In the genomic region with DNA sequence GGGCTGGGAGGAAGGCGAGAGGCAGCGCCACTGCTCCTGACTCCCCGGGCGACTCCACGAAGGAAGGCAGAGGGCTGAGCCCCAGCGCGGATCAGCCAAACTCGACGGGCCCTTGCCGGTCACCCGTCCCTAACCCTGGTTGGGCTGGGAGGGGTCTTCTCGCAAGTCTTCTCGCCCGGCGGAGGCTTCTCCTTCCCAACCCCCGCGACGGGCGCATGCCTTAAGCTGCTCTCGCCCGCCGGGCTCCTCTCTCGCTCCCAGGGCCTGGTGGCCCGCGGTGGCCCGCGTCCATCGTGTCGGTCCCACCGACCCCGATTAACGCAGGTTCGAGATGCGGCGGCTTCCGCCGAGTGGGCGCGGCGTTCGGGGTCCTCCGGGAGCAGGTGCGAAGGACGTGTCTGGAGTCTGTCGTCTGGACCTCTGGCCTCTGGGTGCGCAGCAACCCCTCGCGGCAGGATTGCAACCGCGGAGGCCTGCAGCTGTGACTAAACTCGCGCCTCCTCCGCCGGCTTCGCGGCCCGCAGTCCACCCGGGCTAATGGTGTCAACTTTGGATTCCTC, we compare ENCODE assay signal across 9 cellular contexts. TPM values are rescaled to one million over a fixed set of nuclear protein-coding genes. Genes with fewer than 3 reads are reported as not detected.
DNase-seq lines count a peak whose midpoint lies in the region; ATAC-seq and TF ChIP-seq lines count a peak whose summit lies in the region.
"Had no signal": no experiment of that assay in that cellular context is flagged by ENCODE, and none has a peak within 500 bp of the region (broad histone marks: within the 10 kb centered on the region; RNA-seq: fewer than 3 reads in every experiment).

No MANE protein-coding gene starts in this region.

- no peaks in the 10 kb centered on the region for H3K9me3 ChIP-seq in left ventricle myocardium inferior (replicated peaks)
- no peaks in the 10 kb centered on the region for H3K9me3 ChIP-seq in psoas muscle

- H3K4me3 Mint-ChIP-seq in activated naive CD8-positive, alpha-beta T cell treated with anti-CD3 and anti-CD28 coated beads, Interleukin-2, amount 10 ng/mL, durations not matched to agents 7 days and 5 days = no peak overlapping the region

- intact Hi-C loops in left ventricle myocardium inferior (cut with micrococcal nuclease) (no loop called here), psoas muscle (cut with DNase I) (no loop called here)

- DNase-seq in ELF-1 (ENCODE audit: low read depth, low spot score) = peak; percentile 69
- peak; percentile 38 for DNase-seq in activated naive CD8-positive, alpha-beta T cell treated with anti-CD3 and anti-CD28 coated beads, Interleukin-2, amount 10 ng/mL, durations not matched to agents 7 days and 5 days
- no peak for DNase-seq in left ventricle myocardium inferior
- no peak for DNase-seq in psoas muscle
- no peak for DNase-seq in NCI-H1930 (lab: John Stamatoyannopoulos, UW)

- WGBS in psoas muscle, 3 donors = 1 to 3% (median 2%) methylated on average over 48 to 58 of the region's 58 CpGs

- peaks cover 12% of the 10 kb centered on the region for H3K4me1 ChIP-seq in left ventricle myocardium inferior
- H3K4me1 ChIP-seq in psoas muscle = peaks cover 8% of the 10 kb centered on the region

- H3K4me3 ChIP-seq in left ventricle myocardium inferior (peak overlapping the region; percentile 49), psoas muscle (peak overlapping the region; percentile 43)

- H3K27ac Mint-ChIP-seq in activated naive CD8-positive, alpha-beta T cell treated with anti-CD3 and anti-CD28 coated beads, Interleukin-2, amount 10 ng/mL, durations not matched to agents 7 days and 5 days = no peak overlapping the region
- H3K27ac Mint-ChIP-seq: activated naive CD4-positive, alpha-beta T cell treated with anti-CD3 and anti-CD28 coated beads, Interleukin-2, amount 50 U/mL, for 24 hours had no signal

- H3K27me3 ChIP-seq in left ventricle myocardium inferior (ENCODE audit: low read depth) (peaks cover 85% of the 10 kb centered on the region), psoas muscle (ENCODE audit: insufficient read depth in 3 of 3, low read length in 2 of 3) (peaks cover 0 to 41% (median 21%) of the 10 kb centered on the region in 3 donors)

- peak; percentile 41 for TF ChIP-seq CTCF in left ventricle myocardium inferior (IDR thresholded peaks at IDR 0.05; ENCODE audit: borderline replicate concordance)
- TF ChIP-seq CTCF in psoas muscle (IDR thresholded peaks at IDR 0.05) = peak; percentile 12

- peaks cover 67% of the 10 kb centered on the region for H3K27me3 Mint-ChIP-seq in activated naive CD8-positive, alpha-beta T cell treated with anti-CD3 and anti-CD28 coated beads, Interleukin-2, amount 10 ng/mL, durations not matched to agents 7 days and 5 days

- H3K36me3 Mint-ChIP-seq in activated naive CD8-positive, alpha-beta T cell treated with anti-CD3 and anti-CD28 coated beads, Interleukin-2, amount 10 ng/mL, durations not matched to agents 7 days and 5 days = no peaks in the 10 kb centered on the region
- H3K36me3 Mint-ChIP-seq: activated naive CD4-positive, alpha-beta T cell treated with anti-CD3 and anti-CD28 coated beads, Interleukin-2, amount 50 U/mL, for 24 hours had no signal

- no peaks in the 10 kb centered on the region for H3K4me1 Mint-ChIP-seq in activated naive CD8-positive, alpha-beta T cell treated with anti-CD3 and anti-CD28 coated beads, Interleukin-2, amount 10 ng/mL, durations not matched to agents 7 days and 5 days

- H3K9me3 Mint-ChIP-seq in activated naive CD8-positive, alpha-beta T cell treated with anti-CD3 and anti-CD28 coated beads, Interleukin-2, amount 10 ng/mL, durations not matched to agents 7 days and 5 days = peaks cover 1% of the 10 kb centered on the region

- ATAC-seq in activated naive CD8-positive, alpha-beta T cell treated with anti-CD3 and anti-CD28 coated beads, Interleukin-2, amount 10 ng/mL, durations not matched to agents 7 days and 5 days (ENCODE audit: low read depth) = no peak
- ATAC-seq in psoas muscle (peak; percentile 57 to 70 (median 62)), GM18502 (IDR thresholded peaks at IDR 0.05; ENCODE audit: poor library complexity, unreplicated experiment) (no peak), HG02678 (IDR thresholded peaks at IDR 0.05; ENCODE audit: unreplicated experiment) (no peak), GM21529 (IDR thresholded peaks at IDR 0.05; ENCODE audit: unreplicated experiment) (no peak)

- POLR2A ChIA-PET in activated naive CD8-positive, alpha-beta T cell treated with anti-CD3 and anti-CD28 coated beads, Interleukin-2, amount 10 ng/mL, durations not matched to agents 7 days and 5 days (lab: Charles Lee) = no interaction called here

- no peaks in the 10 kb centered on the region for H3K36me3 ChIP-seq in left ventricle myocardium inferior
- no peaks in the 10 kb centered on the region for H3K36me3 ChIP-seq in psoas muscle (ENCODE audit: insufficient read depth in 1 of 2, low read depth in 1 of 2)

- H3K27ac ChIP-seq in left ventricle myocardium inferior (replicated peaks) (no peak overlapping the region), psoas muscle (no peak overlapping the region)

RNA-seq across cellular contexts. Expression of a gene that starts 29.0 kb away (rescaled TPM):
- total RNA-seq in activated naive CD8-positive, alpha-beta T cell treated with anti-CD3 and anti-CD28 coated beads, Interleukin-2, amount 10 ng/mL, durations not matched to agents 7 days and 5 days = under 1 TPM in 1 of 2 experiments, not detected in 1; 0.25 TPM
- total RNA-seq in left ventricle myocardium inferior (5.4 TPM), psoas muscle (1 to 10 TPM; 4.1 to 7.2 (median 6.1) TPM)
- 1 to 10 TPM; 4.1 to 8.8 (median 6.0) TPM for polyA plus RNA-seq in psoas muscle

RNA-seq across cellular contexts. Expression of a gene that starts 37.2 kb away (rescaled TPM):
- 10 to 100 TPM; 81.2 to 85.5 TPM for total RNA-seq in activated naive CD8-positive, alpha-beta T cell treated with anti-CD3 and anti-CD28 coated beads, Interleukin-2, amount 10 ng/mL, durations not matched to agents 7 days and 5 days
- 129 TPM for total RNA-seq in left ventricle myocardium inferior
- 10 to 100 TPM; 43.5 to 88.3 (median 75.5) TPM for total RNA-seq in psoas muscle
- 10 to 100 TPM; 39.1 to 89.7 (median 76.9) TPM for polyA plus RNA-seq in psoas muscle

Comparison
In these comparisons a context has a peak if more than half of its experiments do, and no peak if none do; other contexts are left out.
1. DNase-seq: peak in ELF-1 (single experiment) and activated naive CD8-positive, alpha-beta T cell treated with anti-CD3 and anti-CD28 coated beads, Interleukin-2, amount 10 ng/mL, durations not matched to agents 7 days and 5 days (single experiment); none in left ventricle myocardium inferior (single experiment), psoas muscle (0 of 2) and NCI-H1930 (0 of 2).
2. ATAC-seq: peak in psoas muscle (4 of 4); none in activated naive CD8-positive, alpha-beta T cell treated with anti-CD3 and anti-CD28 coated beads, Interleukin-2, amount 10 ng/mL, durations not matched to agents 7 days and 5 days (single experiment), GM18502 (single experiment), HG02678 (single experiment) and GM21529 (single experiment).